30 cellular contexts compared by ENCODE assay signal in genomic region chr7:134429481-134429880, GRCh38.
"Had no signal": no experiment of that assay in that cellular context is flagged by ENCODE, and none has a peak within 500 bp of the region (broad histone marks: within the 10 kb centered on the region; RNA-seq: fewer than 3 reads in every experiment).

No MANE protein-coding gene starts in this region.

- DNase-seq: activated CD4-positive, alpha-beta memory T cell treated with anti-CD3 and anti-CD28 coated beads, Interleukin-2, amount 10 ng/mL, durations not matched to agents 7 days and 5 days; activated CD4-positive, alpha-beta T cell treated with anti-CD3 and anti-CD28 coated beads for 1 hour; activated CD4-positive, alpha-beta T cell treated with anti-CD3 and anti-CD28 coated beads for 48 hours; activated CD4-positive, CD25-positive, alpha-beta regulatory T cell; activated CD8-positive, alpha-beta memory T cell treated with anti-CD3 and anti-CD28 coated beads for 24 hours; activated CD8-positive, alpha-beta memory T cell treated with anti-CD3 and anti-CD28 coated beads, Interleukin-2, amount 10 ng/mL, durations not matched to agents 7 days and 5 days; activated CD8-positive, alpha-beta memory T cell treated with anti-CD3 and anti-CD28 coated beads, Interleukin-2, amount 50 U/mL, for 48 hours; activated effector memory CD4-positive, alpha-beta T cell treated with anti-CD3 and anti-CD28 coated beads, Interleukin-2, amount 50 U/mL, for 16 hours; activated naive CD4-positive, alpha-beta T cell; activated naive CD4-positive, alpha-beta T cell treated with anti-CD3 and anti-CD28 coated beads, Interleukin-2, amount 50 U/mL, for 16 hours; activated naive CD8-positive, alpha-beta T cell treated with anti-CD3 and anti-CD28 coated beads for 36 hours; activated T-cell treated with anti-CD3 and anti-CD28 coated beads, Interleukin-2, amount 50 U/mL, for 72 hours; amniotic stem cell; aorta; brain microvascular endothelial cell; NCI-H1048; NCI-H1105 treated with DMSO at 0.1 percent for 48 hours; NCI-H1436; NCI-H1694; NCI-H1930; NCI-H2081 treated with DMSO at 0.1 percent for 48 hours; NCI-H226; NCI-H524 treated with DMSO at 0.1 percent for 48 hours; NK-92 treated with Interleukin-12 subunit alpha and Interleukin-12 subunit beta, amount 100 ng/mL, for 24 hours; PC-9; Right ventricle myocardium superior; T1000; WERI-Rb-1 had no signal

- H3K27ac ChIP-seq: brain microvascular endothelial cell, cardiac muscle cell, PC-9, WERI-Rb-1 had no signal

- H3K36me3 ChIP-seq: brain microvascular endothelial cell, cardiac muscle cell, WERI-Rb-1 had no signal

- FAIRE-seq: RCC 7860 had no signal

- H3K4me2 ChIP-seq: PC-9 had no signal

- H3K4me3 ChIP-seq: cardiac muscle cell, PC-9 had no signal

- H3K27me3 ChIP-seq: brain microvascular endothelial cell, cardiac muscle cell had no signal

- H2AFZ ChIP-seq: PC-9 had no signal
